In the genomic region with DNA sequence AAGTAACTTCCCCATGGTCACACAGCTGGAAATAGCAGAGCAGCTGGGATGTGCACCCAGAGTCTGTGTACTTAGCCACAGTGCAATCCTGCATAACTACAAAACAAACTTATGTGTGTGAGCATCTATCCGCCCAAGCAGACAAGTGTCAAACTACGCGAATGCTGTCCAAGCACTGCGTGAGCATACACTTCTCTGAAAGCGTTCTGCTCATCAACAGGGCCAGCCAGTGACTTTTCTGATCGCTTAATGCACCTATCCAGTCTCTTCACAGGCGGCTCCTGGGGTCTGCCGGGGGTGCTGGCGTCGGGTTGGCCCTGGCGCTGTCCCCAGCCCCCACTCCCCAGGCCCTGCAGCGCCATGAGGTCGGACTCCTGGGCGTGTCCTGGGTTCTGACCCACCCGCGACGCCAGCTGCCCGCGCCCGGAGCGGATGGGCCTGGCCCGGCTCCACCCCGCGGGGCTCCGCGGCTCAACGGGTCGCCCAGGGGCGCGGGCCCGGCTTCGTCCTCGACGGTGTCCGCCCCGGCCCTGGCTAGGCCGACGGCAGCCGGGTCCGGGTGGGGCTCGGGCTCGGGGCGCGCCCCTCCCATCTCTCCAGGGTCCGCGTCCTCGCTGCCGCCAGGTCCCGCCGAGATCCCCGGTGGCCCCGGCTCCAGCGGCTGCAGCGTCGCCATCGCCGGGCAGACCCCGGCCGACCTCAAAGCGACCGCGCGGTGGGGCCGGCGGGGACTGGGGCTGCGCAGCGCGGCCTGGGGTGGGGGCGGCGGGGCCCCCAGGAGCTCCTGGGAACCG, we compare ENCODE assay signal across 9 cellular contexts. TPM values are rescaled to one million over a fixed set of nuclear protein-coding genes. Genes with fewer than 3 reads are reported as not detected.
A peak's percentile ranks its signal among the peaks of the same experiment; 100 is the strongest.
DNase-seq lines count a peak whose midpoint lies in the region; ATAC-seq and TF ChIP-seq lines count a peak whose summit lies in the region.
"Had no signal": no experiment of that assay in that cellular context is flagged by ENCODE, and none has a peak within 500 bp of the region (broad histone marks: within the 10 kb centered on the region; RNA-seq: fewer than 3 reads in every experiment).

No MANE protein-coding gene starts in this region.

- ATAC-seq in WTC11: peak; percentile 1

- H3K4me3 Mint-ChIP-seq in activated naive CD4-positive, alpha-beta T cell treated with anti-CD3 and anti-CD28 coated beads, Interleukin-2, amount 10 ng/mL, durations not matched to agents 7 days and 5 days: peak overlapping the region; percentile 73
- peak overlapping the region; percentile 99 for H3K4me3 Mint-ChIP-seq in WTC11

- peak overlapping the region; percentile 95 for H3K4me3 ChIP-seq in neural cell (ENCODE audit: low read length)

- peaks cover 4% of the 10 kb centered on the region for H3K27me3 Mint-ChIP-seq in activated naive CD4-positive, alpha-beta T cell treated with anti-CD3 and anti-CD28 coated beads, Interleukin-2, amount 10 ng/mL, durations not matched to agents 7 days and 5 days
- peaks cover 16% of the 10 kb centered on the region; the same call in 1 of the 2 replicates for H3K27me3 Mint-ChIP-seq in WTC11 (ENCODE audit: low read depth)

- in situ Hi-C loops in ACHN (cut with HindIII; ENCODE audit: low pct_ligation_motif_present, low pct_unique_long_range_greater_than_20kb, low sequenced_read_pairs): no loop called here

- no peaks in the 10 kb centered on the region for H4K20me1 ChIP-seq in neural cell (ENCODE audit: insufficient read depth)

- TF ChIP-seq CTCF in WTC11 (IDR thresholded peaks at IDR 0.05): no peak
- no peak for TF ChIP-seq CTCF in neural cell (IDR thresholded peaks at IDR 0.05; ENCODE audit: poor library complexity, severe bottlenecking)

- peaks cover 35% of the 10 kb centered on the region for H3K4me1 Mint-ChIP-seq in activated naive CD4-positive, alpha-beta T cell treated with anti-CD3 and anti-CD28 coated beads, Interleukin-2, amount 10 ng/mL, durations not matched to agents 7 days and 5 days
- H3K4me1 Mint-ChIP-seq in WTC11: peaks cover 37% of the 10 kb centered on the region

- TF ChIP-seq RAD21 in neural cell (conservative IDR thresholded peaks at IDR 0.05): no peak

- CTCF ChIA-PET in activated naive CD4-positive, alpha-beta T cell treated with anti-CD3 and anti-CD28 coated beads, Interleukin-2, amount 10 ng/mL, durations not matched to agents 7 days and 5 days (lab: Charles Lee): no interaction called here
- CTCF ChIA-PET in WTC11 (lab: Charles Lee): no interaction called here

- H3K9me3 ChIP-seq in neural cell (ENCODE audit: low read length): no peaks in the 10 kb centered on the region

- H3F3A ChIP-seq in neural cell (ENCODE audit: insufficient read depth, low read length, poor library complexity, severe bottlenecking): no peaks in the 10 kb centered on the region

- H3K27me3 ChIP-seq in neural cell (ENCODE audit: insufficient read depth, low read depth, low read length): no peaks in the 10 kb centered on the region

- POLR2A ChIA-PET in WTC11 (lab: Charles Lee): no interaction called here

- peaks cover 45% of the 10 kb centered on the region for H3K9me3 Mint-ChIP-seq in activated naive CD4-positive, alpha-beta T cell treated with anti-CD3 and anti-CD28 coated beads, Interleukin-2, amount 10 ng/mL, durations not matched to agents 7 days and 5 days
- H3K9me3 Mint-ChIP-seq in WTC11: no peaks in the 10 kb centered on the region

- H3K36me3 ChIP-seq in neural cell (ENCODE audit: insufficient read depth, low read length): no peaks in the 10 kb centered on the region

- peaks cover 25% of the 10 kb centered on the region for H3K79me2 ChIP-seq in neural cell (replicated peaks; ENCODE audit: insufficient read depth, low read length)

- no peak overlapping the region for H3K4me2 ChIP-seq in neural cell (ENCODE audit: low read length)

- peak; percentile 21 for DNase-seq in activated naive CD4-positive, alpha-beta T cell treated with anti-CD3 and anti-CD28 coated beads, Interleukin-2, amount 10 ng/mL, durations not matched to agents 7 days and 5 days
- DNase-seq in activated naive CD4-positive, alpha-beta T cell treated with Interleukin-2 at 50 U/mL for 16 hours: no peak
- DNase-seq in WTC11 (ENCODE audit: low spot score) (peak; percentile 27), fibroblast of gingiva (ENCODE audit: low read depth) (peak; percentile 14), ACHN (no peak), SIG-M5 (lab: John Stamatoyannopoulos, UW) (no peak)
- no peak for DNase-seq in activated CD4-positive, alpha-beta T cell treated with anti-CD3 and anti-CD28 coated beads for 4 hours

- H3K27ac ChIP-seq in neural cell (ENCODE audit: low read length): no peak overlapping the region

- H3K36me3 Mint-ChIP-seq in activated naive CD4-positive, alpha-beta T cell treated with anti-CD3 and anti-CD28 coated beads, Interleukin-2, amount 10 ng/mL, durations not matched to agents 7 days and 5 days: peaks cover 56% of the 10 kb centered on the region
- H3K36me3 Mint-ChIP-seq in WTC11: peaks cover 7% of the 10 kb centered on the region

- H3K27ac Mint-ChIP-seq in activated naive CD4-positive, alpha-beta T cell treated with anti-CD3 and anti-CD28 coated beads, Interleukin-2, amount 10 ng/mL, durations not matched to agents 7 days and 5 days: peak overlapping the region; percentile 85
- no peak overlapping the region for H3K27ac Mint-ChIP-seq in WTC11

- H3K9ac ChIP-seq in neural cell (ENCODE audit: low read length): peak overlapping the region; percentile 86

- no peaks in the 10 kb centered on the region for H3K9me2 ChIP-seq in neural cell (ENCODE audit: insufficient read depth, low read length)

- TF ChIP-seq EP300 in neural cell (conservative IDR thresholded peaks at IDR 0.05; ENCODE audit: poor library complexity, severe bottlenecking): no peak

- peak overlapping the region; percentile 97 for H2AFZ ChIP-seq in neural cell (ENCODE audit: low read depth, low read length)

TF ChIP-seq in WTC11, 78 proteins besides CTCF, POLR2A, EP300 and RAD21:
- TF ChIP-seq ETV6 (CRISPR knock-in tag; IDR thresholded peaks at IDR 0.05): 0 out of 2 replicates have a peak, but pooled peaks have one; percentile 41
- no peak for TF ChIP-seq MYBL2 (CRISPR knock-in tag; IDR thresholded peaks at IDR 0.05)
- peak; percentile 54; the same call in 1 of the 2 replicates for TF ChIP-seq FOXP1 (CRISPR knock-in tag; IDR thresholded peaks at IDR 0.05; ENCODE audit: borderline replicate concordance)
- TF ChIP-seq, protein P1, sequence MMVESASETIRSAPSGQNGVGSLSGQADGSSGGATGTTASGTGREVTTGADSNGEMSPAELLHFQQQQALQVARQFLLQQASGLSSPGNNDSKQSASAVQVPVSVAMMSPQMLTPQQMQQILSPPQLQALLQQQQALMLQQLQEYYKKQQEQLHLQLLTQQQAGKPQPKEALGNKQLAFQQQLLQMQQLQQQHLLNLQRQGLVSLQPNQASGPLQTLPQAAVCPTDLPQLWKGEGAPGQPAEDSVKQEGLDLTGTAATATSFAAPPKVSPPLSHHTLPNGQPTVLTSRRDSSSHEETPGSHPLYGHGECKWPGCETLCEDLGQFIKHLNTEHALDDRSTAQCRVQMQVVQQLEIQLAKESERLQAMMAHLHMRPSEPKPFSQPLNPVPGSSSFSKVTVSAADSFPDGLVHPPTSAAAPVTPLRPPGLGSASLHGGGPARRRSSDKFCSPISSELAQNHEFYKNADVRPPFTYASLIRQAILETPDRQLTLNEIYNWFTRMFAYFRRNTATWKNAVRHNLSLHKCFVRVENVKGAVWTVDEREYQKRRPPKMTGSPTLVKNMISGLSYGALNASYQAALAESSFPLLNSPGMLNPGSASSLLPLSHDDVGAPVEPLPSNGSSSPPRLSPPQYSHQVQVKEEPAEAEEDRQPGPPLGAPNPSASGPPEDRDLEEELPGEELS (CRISPR knock-in tag; IDR thresholded peaks at IDR 0.05): 0 out of 2 replicates have a peak, but pooled peaks have one; percentile 36
- no peak for TF ChIP-seq OVOL2 (CRISPR knock-in tag; IDR thresholded peaks at IDR 0.05; ENCODE audit: borderline replicate concordance)
- TF ChIP-seq PRRX2 (CRISPR knock-in tag; IDR thresholded peaks at IDR 0.05): no peak
- TF ChIP-seq MAX (CRISPR knock-in tag; IDR thresholded peaks at IDR 0.05): peak; percentile 43; the same call in 1 of the 2 replicates

TF ChIP-seq in neural cell, 6 proteins besides CTCF, POLR2A, EP300 and RAD21:
- TF ChIP-seq REST (IDR thresholded peaks at IDR 0.05; ENCODE audit: borderline replicate concordance): no peak

RNA-seq across cellular contexts. Expression of gene ZNF141, which starts 1.3 kb away (rescaled TPM):
- total RNA-seq in WTC11 (2021): 33.9 to 43.6 TPM (median 34.5 TPM) in 3 replicates
- polyA plus RNA-seq in neural cell: 19.0 and 29.4 TPM in 2 replicates
- polyA minus RNA-seq in neural cell: 90.6 and 106 TPM in 2 replicates

RNA-seq across cellular contexts. Expression of gene ZNF732, which starts 31.0 kb away (rescaled TPM):
- 28.1 to 33.8 TPM (median 30.2 TPM) in 3 replicates for total RNA-seq in WTC11 (2021)
- polyA plus RNA-seq in neural cell: 0.26 TPM in 1 of 2 replicates, not detected in the other
- 0.24 and 0.69 TPM in 2 replicates for polyA minus RNA-seq in neural cell
- total RNA-seq: activated naive CD4-positive, alpha-beta T cell treated with anti-CD3 and anti-CD28 coated beads, Interleukin-2, amount 50 U/mL, for 72 hours had no signal

Comparison
In these comparisons a context has a peak if more than half of its experiments do, and no peak if none do; other contexts are left out.
1. DNase-seq: peak in activated naive CD4-positive, alpha-beta T cell treated with anti-CD3 and anti-CD28 coated beads, Interleukin-2, amount 10 ng/mL, durations not matched to agents 7 days and 5 days (single experiment), WTC11 (single experiment) and fibroblast of gingiva (single experiment); none in activated naive CD4-positive, alpha-beta T cell treated with Interleukin-2 at 50 U/mL for 16 hours (single experiment), ACHN (single experiment), SIG-M5 (single experiment) and activated CD4-positive, alpha-beta T cell treated with anti-CD3 and anti-CD28 coated beads for 4 hours (0 of 2).